ENCODE assay signal across 16 cellular contexts in the genomic region with DNA sequence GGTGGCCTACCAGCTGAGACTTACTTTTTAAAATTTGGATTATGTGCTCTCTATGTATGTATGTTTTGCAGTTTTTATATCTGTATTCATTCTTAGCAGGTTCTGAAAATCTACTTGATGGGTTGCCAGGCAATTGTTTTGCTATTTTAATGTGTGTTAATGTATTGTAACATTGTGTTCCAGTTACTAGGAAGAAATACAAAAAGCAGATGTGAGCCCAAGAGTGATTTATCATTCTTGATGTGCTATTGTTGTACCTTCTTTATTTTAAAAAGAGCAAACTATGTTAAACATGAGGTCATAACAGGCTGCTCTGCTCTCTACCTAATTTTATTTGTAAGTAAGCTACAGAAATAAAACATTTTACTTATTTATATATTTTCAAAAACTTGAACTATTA.
DNase-seq lines count a peak whose midpoint lies in the region; ATAC-seq and TF ChIP-seq lines count a peak whose summit lies in the region.
"Had no signal": no experiment of that assay in that cellular context is flagged by ENCODE, and none has a peak within 500 bp of the region (broad histone marks: within the 10 kb centered on the region; RNA-seq: fewer than 3 reads in every experiment).

No MANE protein-coding gene starts in this region.

- intact Hi-C loops in dorsolateral prefrontal cortex (cut with DNase I) = no loop called here

- H3K4me3 ChIP-seq in dorsolateral prefrontal cortex (no peak overlapping the region), fibroblast of pulmonary artery (replicated peaks; ENCODE audit: low read depth, low read length) (no peak overlapping the region)

- H3K27ac ChIP-seq in dorsolateral prefrontal cortex (peak overlapping the region in 42 of 59 donors; percentile 3 to 88 (median 70)), substantia nigra (ENCODE audit: low read depth, low read length, poor library complexity, severe bottlenecking) (peak overlapping the region; percentile 51)
- H3K27ac ChIP-seq: C4-2B had no signal

- DNase-seq in CD1c-positive myeloid dendritic cell (ENCODE audit: extremely low spot score) = peak; percentile 13
- no peak for DNase-seq in dorsolateral prefrontal cortex
- peak; percentile 46 for DNase-seq in fibroblast of pulmonary artery (ENCODE audit: low read depth)
- no peak for DNase-seq in substantia nigra (lab: John Stamatoyannopoulos, UW)
- no peak for DNase-seq in pons (ENCODE audit: low spot score)
- no peak for DNase-seq in activated CD4-positive, alpha-beta T cell treated with anti-CD3 and anti-CD28 coated beads for 4 hours
- DNase-seq: BE2C; CD8-positive, alpha-beta T cell; COR-L47; DMS153; DMS79 treated with DMSO at 0.1 percent for 48 hours; EL; GOT3; H9 had no signal

- peaks cover 0 to 57% (median 4%) of the 10 kb centered on the region in 45 donors for H3K27me3 ChIP-seq in dorsolateral prefrontal cortex
- H3K27me3 ChIP-seq: BE2C had no signal

- TF ChIP-seq CTCF in dorsolateral prefrontal cortex (IDR thresholded peaks at IDR 0.05 in 54 of 56, conservative IDR thresholded peaks at IDR 0.05 in 2 of 56; ENCODE audit: low read depth in 1 of 56, partially characterized antibody in 56 of 56) = no peak
- no peak for TF ChIP-seq CTCF in fibroblast of pulmonary artery (IDR thresholded peaks at IDR 0.05; ENCODE audit: low read length, missing control alignments)

- ATAC-seq in GM18502 (IDR thresholded peaks at IDR 0.05; ENCODE audit: poor library complexity, unreplicated experiment) = no peak
- ATAC-seq: CD8-positive, alpha-beta T cell had no signal

Comparison
In these comparisons a context has a peak if more than half of its experiments do, and no peak if none do; other contexts are left out.
1. DNase-seq: peak in CD1c-positive myeloid dendritic cell (single experiment) and fibroblast of pulmonary artery (single experiment); none in dorsolateral prefrontal cortex (0 of 10), substantia nigra (0 of 49), pons (single experiment) and activated CD4-positive, alpha-beta T cell treated with anti-CD3 and anti-CD28 coated beads for 4 hours (0 of 2).